ENCODE assay signal across 17 cellular contexts in the genomic region with DNA sequence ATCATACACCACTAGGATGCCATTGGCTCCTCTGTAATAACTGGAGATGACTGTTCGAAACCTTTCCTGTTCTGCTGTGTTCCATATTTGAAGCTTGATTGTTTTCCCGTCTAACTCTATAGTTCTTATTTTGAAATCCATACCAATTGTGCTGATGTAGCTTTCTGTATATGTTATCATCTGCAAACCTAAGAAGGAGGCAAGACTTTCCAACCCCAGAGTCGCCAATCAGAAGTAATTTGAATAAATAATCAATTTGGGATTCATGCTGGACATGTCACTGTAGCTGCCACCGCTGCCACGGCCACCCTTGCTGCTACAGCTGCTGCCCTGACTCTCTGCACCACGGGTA. TPM values are rescaled to one million over a fixed set of nuclear protein-coding genes. Genes with fewer than 3 reads are reported as not detected.
A peak's percentile ranks its signal among the peaks of the same experiment; 100 is the strongest.
DNase-seq lines count a peak whose midpoint lies in the region; ATAC-seq, FAIRE-seq and TF ChIP-seq lines count a peak whose summit lies in the region.
"Had no signal": no experiment of that assay in that cellular context is flagged by ENCODE, and none has a peak within 500 bp of the region (broad histone marks: within the 10 kb centered on the region; RNA-seq: fewer than 3 reads in every experiment).

No MANE protein-coding gene starts in this region.

- H3K4me1 Mint-ChIP-seq in activated naive CD8-positive, alpha-beta T cell (ENCODE audit: low read depth), result peaks cover 59% of the 10 kb centered on the region
- H3K4me1 Mint-ChIP-seq in activated naive CD8-positive, alpha-beta T cell treated with anti-CD3 and anti-CD28 coated beads, Interleukin-2, amount 50 U/mL, for 24 hours, result peaks cover 33% of the 10 kb centered on the region
- H3K4me1 Mint-ChIP-seq in T-cell, result peaks cover 42 to 79% (median 51%) of the 10 kb centered on the region in 3 donors

- CTCF ChIA-PET in T-cell (lab: Charles Lee) (interaction anchor here (0.7 to 1.1 kb wide), 3 partner anchors 42 to 1108 kb away, joined by 3 to 4 read pairs (median 4); no protein-coding TSS in a partner anchor), K562 (lab: Yijun Ruan, JAX; ENCODE audit: low intra/inter-chr PET ratio) (no interaction called here)

- peaks cover 36% of the 10 kb centered on the region for H3K36me3 Mint-ChIP-seq in activated naive CD8-positive, alpha-beta T cell
- peaks cover 89% of the 10 kb centered on the region for H3K36me3 Mint-ChIP-seq in activated naive CD8-positive, alpha-beta T cell treated with anti-CD3 and anti-CD28 coated beads, Interleukin-2, amount 50 U/mL, for 24 hours (ENCODE audit: low read depth)
- peaks cover 80% of the 10 kb centered on the region for H3K36me3 Mint-ChIP-seq in T-cell

- H3K79me2 ChIP-seq in K562 (ENCODE audit: control insufficient read depth, insufficient read depth, low read length), result no peaks in the 10 kb centered on the region
- H3K79me2 ChIP-seq in parathyroid adenoma, result no peaks in the 10 kb centered on the region

- H3K4me1 ChIP-seq in K562 (replicated peaks in 1 of 2; ENCODE audit: control insufficient read depth in 2 of 2, insufficient read depth in 2 of 2, low read length in 2 of 2) (no peaks in the 10 kb centered on the region), parathyroid adenoma (peaks cover 22% of the 10 kb centered on the region)
- H3K4me1 ChIP-seq: BLaER1, Caco-2 had no signal

- peak overlapping the region; percentile 49 for H3K4me3 Mint-ChIP-seq in activated naive CD8-positive, alpha-beta T cell
- no peak overlapping the region for H3K4me3 Mint-ChIP-seq in activated naive CD8-positive, alpha-beta T cell treated with anti-CD3 and anti-CD28 coated beads, Interleukin-2, amount 50 U/mL, for 24 hours
- no peak overlapping the region for H3K4me3 Mint-ChIP-seq in T-cell

- H3K9me3 ChIP-seq in K562 (replicated peaks; ENCODE audit: control insufficient read depth, insufficient read depth, low read depth, low read length) (no peaks in the 10 kb centered on the region), parathyroid adenoma (ENCODE audit: control insufficient read depth, low read length) (no peaks in the 10 kb centered on the region)
- H3K9me3 ChIP-seq: BLaER1, Caco-2 had no signal

- no peak overlapping the region for H2AFZ ChIP-seq in K562 (ENCODE audit: low read depth, low read length)
- no peak overlapping the region for H2AFZ ChIP-seq in parathyroid adenoma

- H3K27me3 ChIP-seq in K562 (ENCODE audit: control insufficient read depth in 2 of 2, insufficient read depth in 2 of 2, low read length in 2 of 2) (no peaks in the 10 kb centered on the region), parathyroid adenoma (ENCODE audit: control insufficient read depth, insufficient read depth, low read length) (no peaks in the 10 kb centered on the region)
- H3K27me3 ChIP-seq: BLaER1 had no signal

- TF ChIP-seq CTCF in K562 (IDR thresholded peaks at IDR 0.05 in 2 of 3, conservative IDR thresholded peaks at IDR 0.05 in 1 of 3; ENCODE audit: insufficient read depth in 2 of 3, low read depth in 1 of 3, low read length in 3 of 3), result no peak
- TF ChIP-seq CTCF in parathyroid adenoma (IDR thresholded peaks at IDR 0.05), result no peak

- H3K36me3 ChIP-seq in K562 (ENCODE audit: control insufficient read depth, insufficient read depth, low read length) (peaks cover 89% of the 10 kb centered on the region), parathyroid adenoma (ENCODE audit: control insufficient read depth, insufficient read depth, low read length) (no peaks in the 10 kb centered on the region)

- ATAC-seq in activated naive CD8-positive, alpha-beta T cell treated with anti-CD3 and anti-CD28 coated beads, Interleukin-2, amount 50 U/mL, for 24 hours, result no peak
- ATAC-seq in T-cell (replicated peaks in 1 of 4) (no peak), K562 (no peak), HG03135 (IDR thresholded peaks at IDR 0.05; ENCODE audit: unreplicated experiment) (no peak), HG03571 (IDR thresholded peaks at IDR 0.05; ENCODE audit: unreplicated experiment) (no peak)

- intact Hi-C loops in K562 (cut with micrococcal nuclease), result no loop called here

- peaks cover 4% of the 10 kb centered on the region for H3K9me3 Mint-ChIP-seq in activated naive CD8-positive, alpha-beta T cell (ENCODE audit: low read depth)
- H3K9me3 Mint-ChIP-seq in activated naive CD8-positive, alpha-beta T cell treated with anti-CD3 and anti-CD28 coated beads, Interleukin-2, amount 50 U/mL, for 24 hours, result peaks cover 28% of the 10 kb centered on the region
- no peaks in the 10 kb centered on the region for H3K9me3 Mint-ChIP-seq in T-cell

- POLR2A ChIA-PET in T-cell (lab: Charles Lee), result interaction anchor here (0.6 to 0.7 kb wide), 4 partner anchors 18 to 142 kb away, joined by 3 read pairs; no protein-coding TSS in a partner anchor
- POLR2A ChIA-PET in K562 (lab: Yijun Ruan, JAX), result no interaction called here

- H3K27me3 Mint-ChIP-seq in activated naive CD8-positive, alpha-beta T cell, result no peaks in the 10 kb centered on the region
- H3K27me3 Mint-ChIP-seq in activated naive CD8-positive, alpha-beta T cell treated with anti-CD3 and anti-CD28 coated beads, Interleukin-2, amount 50 U/mL, for 24 hours, result no peaks in the 10 kb centered on the region
- no peaks in the 10 kb centered on the region for H3K27me3 Mint-ChIP-seq in T-cell

- no peak overlapping the region for H3K27ac ChIP-seq in K562 (ENCODE audit: extremely low read depth, low read depth, low read length)
- H3K27ac ChIP-seq in parathyroid adenoma, result peak overlapping the region; percentile 58
- H3K27ac ChIP-seq: BLaER1, KMS-11 had no signal

- H3K4me3 ChIP-seq in K562 (no peak overlapping the region), parathyroid adenoma (ENCODE audit: low read depth, low read length) (no peak overlapping the region)
- H3K4me3 ChIP-seq: BLaER1 had no signal

- peak overlapping the region; percentile 58 for H3K27ac Mint-ChIP-seq in activated naive CD8-positive, alpha-beta T cell
- no peak overlapping the region for H3K27ac Mint-ChIP-seq in activated naive CD8-positive, alpha-beta T cell treated with anti-CD3 and anti-CD28 coated beads, Interleukin-2, amount 50 U/mL, for 24 hours
- H3K27ac Mint-ChIP-seq in T-cell, result peak overlapping the region; percentile 24 to 78

- TF ChIP-seq EP300 in K562 (IDR thresholded peaks at IDR 0.05; ENCODE audit: low read length), result no peak

- in situ Hi-C loops in K562 (cut with MboI), result no loop called here

- FAIRE-seq in K562 (lab: Jason Lieb, UNC), result no peak
- FAIRE-seq: H54, RCC 7860 had no signal

- TF ChIP-seq POLR2A in K562 (conservative IDR thresholded peaks at IDR 0.05), result no peak

- no peak overlapping the region for H3K9ac ChIP-seq in K562 (ENCODE audit: insufficient read depth in 1 of 2, low read depth in 2 of 2, low read length in 2 of 2)
- no peak overlapping the region for H3K9ac ChIP-seq in parathyroid adenoma
- H3K9ac ChIP-seq: BLaER1, KMS-11 had no signal

- H3K9me1 ChIP-seq in K562 (ENCODE audit: control insufficient read depth, insufficient read depth, low read length), result no peaks in the 10 kb centered on the region

- DNase-seq in activated naive CD8-positive, alpha-beta T cell treated with anti-CD3 and anti-CD28 coated beads, Interleukin-2, amount 50 U/mL, for 24 hours, result no peak
- no peak for DNase-seq in T-cell
- no peak for DNase-seq in K562 (ENCODE audit: extremely low read depth in 1 of 4, low spot score in 3 of 4)
- no peak for DNase-seq in COLO668 (lab: John Stamatoyannopoulos, UW; ENCODE audit: unreplicated experiment)
- DNase-seq: Caco-2, NCI-H1092, NCI-H1694, NCI-H446, SHP77 had no signal

- BruUV-seq in K562 (replicated peaks; lab: Mats Ljungman, UMichigan), result no TSS peak

- TF ChIP-seq RAD21 in K562 (CRISPR knock-in tag; conservative IDR thresholded peaks at IDR 0.05 in 1 of 2, IDR thresholded peaks at IDR 0.05 in 1 of 2), result no peak

- no peaks in the 10 kb centered on the region for H4K20me1 ChIP-seq in K562 (replicated peaks; ENCODE audit: control insufficient read depth, insufficient read depth, low read length)
- H4K20me1 ChIP-seq: BLaER1 had no signal

- WGBS in K562 (ENCODE audit: insufficient coverage, low coverage, missing lambda C conversion rate), result 96% methylated on average over 6 of the region's 6 CpGs

- H3K4me2 ChIP-seq in K562 (ENCODE audit: insufficient read depth, low read length) (no peak overlapping the region), parathyroid adenoma (ENCODE audit: low read length) (peak overlapping the region; percentile 6)
- H3K4me2 ChIP-seq: BLaER1, KMS-11 had no signal

TF ChIP-seq in K562, 482 proteins besides CTCF, POLR2A, EP300 and RAD21:
- peak; percentile 14; the same call in 1 of the 2 replicates for TF ChIP-seq ZNF316 (IDR thresholded peaks at IDR 0.05)
- TF ChIP-seq, protein P1, sequence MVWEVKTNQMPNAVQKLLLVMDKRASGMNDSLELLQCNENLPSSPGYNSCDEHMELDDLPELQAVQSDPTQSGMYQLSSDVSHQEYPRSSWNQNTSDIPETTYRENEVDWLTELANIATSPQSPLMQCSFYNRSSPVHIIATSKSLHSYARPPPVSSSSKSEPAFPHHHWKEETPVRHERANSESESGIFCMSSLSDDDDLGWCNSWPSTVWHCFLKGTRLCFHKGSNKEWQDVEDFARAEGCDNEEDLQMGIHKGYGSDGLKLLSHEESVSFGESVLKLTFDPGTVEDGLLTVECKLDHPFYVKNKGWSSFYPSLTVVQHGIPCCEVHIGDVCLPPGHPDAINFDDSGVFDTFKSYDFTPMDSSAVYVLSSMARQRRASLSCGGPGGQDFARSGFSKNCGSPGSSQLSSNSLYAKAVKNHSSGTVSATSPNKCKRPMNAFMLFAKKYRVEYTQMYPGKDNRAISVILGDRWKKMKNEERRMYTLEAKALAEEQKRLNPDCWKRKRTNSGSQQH (CRISPR knock-in tag; IDR thresholded peaks at IDR 0.05), result no peak

RNA-seq across cellular contexts. Expression of a gene that starts 20.7 kb away (rescaled TPM):
- 100 to 1,000 TPM in 3 of 5 donors, 10 to 100 TPM in 2; 77.6 to 229 (median 152) TPM for total RNA-seq in T-cell
- total RNA-seq in K562 (2011; cell fraction: chromatin; rRNA removed; ENCODE audit: low replicate concordance), result 23.7 and 38.9 TPM in 2 replicates
- total RNA-seq in K562 (2011; cell fraction: nucleolus; rRNA removed), result 18.3 TPM in 2 replicates
- 21.9 and 25.7 TPM in 2 replicates for total RNA-seq in K562 (2011; cell fraction: nucleoplasm; rRNA removed)
- total RNA-seq in K562 (2014; rRNA removed), result 19.3 and 25.5 TPM in 2 replicates
- 26.8 and 29.8 TPM in 2 replicates for total RNA-seq in K562 (2014; rRNA removed; fragmentation: Illumina TruSeq; extraction: Trizol)
- 32.2 and 33.4 TPM in 2 replicates for total RNA-seq in K562 (2015; rRNA removed; fragmentation: Illumina TruSeq; extraction: Trizol)
- total RNA-seq in K562 (2021), result 31.8 and 34.4 TPM in 2 replicates
- 21.1 and 28.1 TPM in 2 replicates for polyA plus RNA-seq in K562 (2011; rRNA removed)
- 13.5 and 14.5 TPM in 2 replicates for polyA plus RNA-seq in K562 (2011; cell fraction: cytosol; rRNA removed)
- polyA plus RNA-seq in K562 (2011; cell fraction: nucleus; rRNA removed), result 22.4 and 26.8 TPM in 2 replicates
- polyA plus RNA-seq in K562 (2012), result 24.5 and 30.2 TPM in 2 replicates
- 26.3 and 31.0 TPM in 2 replicates for polyA plus RNA-seq in K562 (2014; fragmentation: Illumina TruSeq; extraction: Trizol)
- 1 to 10 TPM; 8.7 to 8.8 TPM for polyA plus RNA-seq in K562 (2014; fragmentation: Nextera tagmentation; extraction: Ambion mirVana)
- polyA plus RNA-seq in K562 (2014; rRNA removed), result 20.8 and 24.4 TPM in 2 replicates
- 37.2 and 48.2 TPM in 2 replicates for polyA minus RNA-seq in K562 (2011; rRNA and poly(A)+ RNA removed)
- 15.6 and 40.9 TPM in 2 replicates for polyA minus RNA-seq in K562 (2011; cell fraction: cytosol; rRNA and poly(A)+ RNA removed)
- polyA minus RNA-seq in K562 (2011; cell fraction: nucleus; rRNA and poly(A)+ RNA removed), result 27.1 and 29.4 TPM in 2 replicates
